In the genomic region with DNA sequence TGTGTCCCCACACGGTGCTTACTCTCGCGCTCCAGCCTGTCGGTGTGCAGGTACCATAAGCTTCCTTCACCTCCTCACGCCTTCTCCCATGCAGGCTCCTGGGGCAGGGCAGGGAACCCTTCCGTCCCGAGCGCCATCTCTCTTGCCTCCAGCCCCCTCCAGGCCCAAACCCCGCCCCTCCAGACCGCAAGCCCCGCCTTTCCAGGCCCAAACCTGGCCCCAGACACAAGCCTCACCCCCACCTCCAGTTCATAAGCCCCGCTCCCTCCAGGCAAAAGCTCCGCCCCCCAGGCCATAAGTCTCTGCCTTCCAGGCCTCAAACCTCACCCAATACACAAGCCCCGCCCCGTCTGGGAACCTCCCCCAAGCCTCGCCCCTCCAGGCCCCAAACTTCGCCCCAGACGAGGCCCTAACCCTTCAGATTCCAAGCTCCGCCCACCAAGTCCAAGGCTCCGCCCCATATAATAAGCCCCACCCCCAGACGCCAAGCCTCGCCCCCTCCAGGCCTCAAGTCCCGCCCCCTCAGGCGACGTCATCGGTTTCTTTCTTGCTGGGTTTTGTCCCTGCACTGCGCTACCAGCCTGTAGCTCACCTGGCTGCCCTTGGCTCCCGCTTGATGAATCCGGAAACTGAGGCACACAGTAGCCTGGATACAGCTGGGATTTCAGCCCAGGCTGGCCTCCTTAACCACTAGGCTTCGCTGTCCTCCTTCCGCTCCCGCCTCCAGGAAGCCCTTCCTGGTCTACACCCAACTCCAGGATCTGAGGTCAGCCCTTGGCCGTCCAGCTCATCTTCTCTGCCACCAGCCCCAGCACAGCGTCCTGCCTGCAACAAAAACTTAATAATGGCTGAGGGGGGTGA, we compare ENCODE assay signal across 8 cellular contexts. TPM values are rescaled to one million over a fixed set of nuclear protein-coding genes. Genes with fewer than 3 reads are reported as not detected.
A peak's percentile ranks its signal among the peaks of the same experiment; 100 is the strongest.
DNase-seq lines count a peak whose midpoint lies in the region; ATAC-seq and TF ChIP-seq lines count a peak whose summit lies in the region.

No MANE protein-coding gene starts in this region.

- peak overlapping the region; percentile 88 for H3K27ac ChIP-seq in 22Rv1

- DNase-seq in activated CD4-positive, alpha-beta T cell treated with anti-CD3 and anti-CD28 coated beads, Interleukin-2, amount 50 U/mL, for 48 hours = peak; percentile 65 to 71
- DNase-seq in fibroblast of villous mesenchyme (ENCODE audit: low read depth) (peak; percentile 30), NCI-H1092 treated with DMSO at 0.1 percent for 48 hours (lab: John Stamatoyannopoulos, UW) (no peak), GM19238 (ENCODE audit: insufficient read length, low spot score) (no peak)
- peak; percentile 40 for DNase-seq in stimulated activated CD4-positive, alpha-beta T cell treated with anti-CD3 and anti-CD28 coated beads, Interleukin-2, amount 100 ng/mL, for 4 hours (ENCODE audit: low read depth)

- no peak overlapping the region for H3K4me3 ChIP-seq in fibroblast of villous mesenchyme (ENCODE audit: low read depth, low read length)

- ATAC-seq in HG02759 (IDR thresholded peaks at IDR 0.05; ENCODE audit: unreplicated experiment) (peak; percentile 44), HG02763 (IDR thresholded peaks at IDR 0.05; ENCODE audit: unreplicated experiment) (no peak)

- no peak for TF ChIP-seq CTCF in 22Rv1 (IDR thresholded peaks at IDR 0.05)
- no peak for TF ChIP-seq CTCF in fibroblast of villous mesenchyme (IDR thresholded peaks at IDR 0.05; ENCODE audit: insufficient read depth, low read depth, low read length)

RNA-seq across cellular contexts. Expression of a gene that starts 16.1 kb away (rescaled TPM):
- total RNA-seq in fibroblast of villous mesenchyme = 59.2 and 80.9 TPM in 2 replicates

RNA-seq across cellular contexts. Expression of a gene that starts 19.4 kb away (rescaled TPM):
- total RNA-seq in fibroblast of villous mesenchyme = 46.6 and 51.5 TPM in 2 replicates

Comparison
In these comparisons a context has a peak if more than half of its experiments do, and no peak if none do; other contexts are left out.
1. DNase-seq: peak in activated CD4-positive, alpha-beta T cell treated with anti-CD3 and anti-CD28 coated beads, Interleukin-2, amount 50 U/mL, for 48 hours (2 of 2), fibroblast of villous mesenchyme (single experiment) and stimulated activated CD4-positive, alpha-beta T cell treated with anti-CD3 and anti-CD28 coated beads, Interleukin-2, amount 100 ng/mL, for 4 hours (single experiment); none in NCI-H1092 treated with DMSO at 0.1 percent for 48 hours (single experiment) and GM19238 (single experiment).